In genomic region chr17:42183741-42184711, GRCh38 we compare ENCODE assay signal across 8 cellular contexts. TPM values are rescaled to one million over a fixed set of nuclear protein-coding genes. Genes with fewer than 3 reads are reported as not detected.
DNase-seq lines count a peak whose midpoint lies in the region; ATAC-seq, FAIRE-seq and TF ChIP-seq lines count a peak whose summit lies in the region.

No MANE protein-coding gene starts in this region.

- peak overlapping the region; percentile 96 for H2AFZ ChIP-seq in K562 (ENCODE audit: low read depth, low read length)

- peak; percentile 78 to 92 (median 91) for TF ChIP-seq CTCF in K562 (IDR thresholded peaks at IDR 0.05 in 2 of 3, conservative IDR thresholded peaks at IDR 0.05 in 1 of 3; ENCODE audit: insufficient read depth in 2 of 3, low read depth in 1 of 3, low read length in 3 of 3)

- POLR2A ChIA-PET in K562 (lab: Yijun Ruan, JAX) = interaction anchor here (0.6 to 1.9 kb wide), 5 partner anchors 10 to 370 kb away, joined by 3 to 7 read pairs (median 3); partner anchors contain the start of gene GHDC

- no peak for FAIRE-seq in K562 (lab: Jason Lieb, UNC)

- ATAC-seq in GM21723 (IDR thresholded peaks at IDR 0.05; ENCODE audit: unreplicated experiment) = peak; percentile 67
- peak; percentile 81 for ATAC-seq in K562
- no peak for ATAC-seq in GM19395 (IDR thresholded peaks at IDR 0.05; ENCODE audit: unreplicated experiment)

- H3K9me1 ChIP-seq in K562 (ENCODE audit: control insufficient read depth, insufficient read depth, low read length) = peaks cover 7% of the 10 kb centered on the region

- H3K36me3 ChIP-seq in K562 (ENCODE audit: control insufficient read depth, insufficient read depth, low read length) = no peaks in the 10 kb centered on the region
- no peaks in the 10 kb centered on the region for H3K36me3 ChIP-seq in skeletal muscle satellite cell (ENCODE audit: insufficient read depth, low read length)

- H3K4me3 ChIP-seq in K562 = peak overlapping the region; percentile 65
- H3K4me3 ChIP-seq in iPS-18c (ENCODE audit: insufficient read depth, low read depth, low read length) = peak overlapping the region; percentile 46
- peak overlapping the region; percentile 80 for H3K4me3 ChIP-seq in skeletal muscle satellite cell (ENCODE audit: low read length)

- DNase-seq in DMS79 (lab: John Stamatoyannopoulos, UW) = peak; percentile 61
- DNase-seq in NAMALWA (ENCODE audit: low spot score) = peak; percentile 84
- DNase-seq in T-helper 9 cell = peak; percentile 67
- peak; percentile 91 to 98 (median 96) for DNase-seq in K562 (ENCODE audit: extremely low read depth in 1 of 4, low spot score in 3 of 4)

- intact Hi-C loops in K562 (cut with micrococcal nuclease) = loop anchor here (5.0 to 10.0 kb wide), 2 partner anchors 221 to 222 kb away; no protein-coding TSS in a partner anchor

- TF ChIP-seq POLR2A in K562 (conservative IDR thresholded peaks at IDR 0.05) = peak; percentile 56; the same call in 1 of the 2 replicates

- in situ Hi-C loops in K562 (cut with MboI) = no loop called here

- TF ChIP-seq EP300 in K562 (IDR thresholded peaks at IDR 0.05; ENCODE audit: low read length) = no peak

- H3K79me2 ChIP-seq in K562 (ENCODE audit: control insufficient read depth, insufficient read depth, low read length) = peaks cover 11% of the 10 kb centered on the region; the same call in 2 of the 3 replicates

- H3K9ac ChIP-seq in K562 (ENCODE audit: insufficient read depth in 1 of 2, low read depth in 2 of 2, low read length in 2 of 2) = peak overlapping the region; percentile 79 to 87
- H3K9ac ChIP-seq in skeletal muscle satellite cell (ENCODE audit: low read depth, low read length) = peak overlapping the region; percentile 82

- peaks cover 31 to 47% of the 10 kb centered on the region in 2 experiments for H3K4me1 ChIP-seq in K562 (replicated peaks in 1 of 2; ENCODE audit: control insufficient read depth in 2 of 2, insufficient read depth in 2 of 2, low read length in 2 of 2)
- peaks cover 27% of the 10 kb centered on the region for H3K4me1 ChIP-seq in skeletal muscle satellite cell (ENCODE audit: control insufficient read depth, insufficient read depth, low read length)

- H3K27me3 ChIP-seq in K562 (ENCODE audit: control insufficient read depth in 2 of 2, insufficient read depth in 2 of 2, low read length in 2 of 2) (no peaks in the 10 kb centered on the region), skeletal muscle satellite cell (ENCODE audit: control insufficient read depth, insufficient read depth, low read length) (peaks cover 28% of the 10 kb centered on the region)

- 0 out of 2 replicates have a peak, but pooled peaks cover 4% of the 10 kb centered on the region for H4K20me1 ChIP-seq in K562 (replicated peaks; ENCODE audit: control insufficient read depth, insufficient read depth, low read length)

- peak; percentile 49 to 61; a peak in 3 of 4 replicates for TF ChIP-seq RAD21 in K562 (CRISPR knock-in tag; conservative IDR thresholded peaks at IDR 0.05 in 1 of 2, IDR thresholded peaks at IDR 0.05 in 1 of 2)

- peak overlapping the region; percentile 66 for H3K27ac ChIP-seq in K562 (ENCODE audit: extremely low read depth, low read depth, low read length)

- H3K9me3 ChIP-seq in K562 (replicated peaks; ENCODE audit: control insufficient read depth, insufficient read depth, low read depth, low read length) (no peaks in the 10 kb centered on the region), iPS-18c (ENCODE audit: control insufficient read depth, insufficient read depth, low read length) (no peaks in the 10 kb centered on the region), skeletal muscle satellite cell (replicated peaks; ENCODE audit: low read length) (no peaks in the 10 kb centered on the region)

- TSS peak; percentile 85 for BruUV-seq in K562 (replicated peaks; lab: Mats Ljungman, UMichigan)

- CTCF ChIA-PET in K562 (lab: Yijun Ruan, JAX; ENCODE audit: low intra/inter-chr PET ratio) = interaction anchor here (0.5 kb wide), 1 partner anchor 269 kb away, joined by 4 read pairs; no protein-coding TSS in a partner anchor

- WGBS in K562 (ENCODE audit: insufficient coverage, low coverage, missing lambda C conversion rate) = 8% methylated on average over 68 of the region's 83 CpGs

- H3K4me2 ChIP-seq in K562 (ENCODE audit: insufficient read depth, low read length) (peak overlapping the region; percentile 95), skeletal muscle satellite cell (ENCODE audit: low read length) (peak overlapping the region; percentile 98)

RNA-seq across cellular contexts. Expression of gene HCRT, which starts 1.2 kb away (rescaled TPM):
- total RNA-seq in K562 (2011; cell fraction: chromatin; rRNA removed; ENCODE audit: low replicate concordance) = not detected in 2 replicates
- not detected in 2 replicates for total RNA-seq in K562 (2011; cell fraction: nucleolus; rRNA removed)
- not detected in 2 replicates for total RNA-seq in K562 (2011; cell fraction: nucleoplasm; rRNA removed)
- total RNA-seq in K562 (2014; rRNA removed) (not detected in 2 replicates), K562 (2014; rRNA removed; fragmentation: Illumina TruSeq; extraction: Trizol) (not detected in 2 replicates), K562 (2015; rRNA removed; fragmentation: Illumina TruSeq; extraction: Trizol) (not detected in 2 replicates), K562 (2021) (not detected in 2 replicates)
- polyA plus RNA-seq in K562 (2011; rRNA removed) (not detected in 2 replicates), K562 (2014; fragmentation: Illumina TruSeq; extraction: Trizol) (not detected in 2 replicates), K562 (2014; fragmentation: Nextera tagmentation; extraction: Ambion mirVana) (not detected), K562 (2014; rRNA removed) (not detected in 2 replicates)
- polyA plus RNA-seq in K562 (2011; cell fraction: cytosol; rRNA removed) = not detected in 2 replicates
- not detected in 2 replicates for polyA plus RNA-seq in K562 (2011; cell fraction: nucleus; rRNA removed)
- polyA plus RNA-seq in K562 (2012) = not detected in 2 replicates
- not detected in 2 replicates for polyA minus RNA-seq in K562 (2011; rRNA and poly(A)+ RNA removed)
- not detected in 2 replicates for polyA minus RNA-seq in K562 (2011; cell fraction: cytosol; rRNA and poly(A)+ RNA removed)
- polyA minus RNA-seq in K562 (2011; cell fraction: nucleus; rRNA and poly(A)+ RNA removed) = not detected in 2 replicates
- total RNA-seq in skeletal muscle satellite cell (2012; rRNA removed) = not detected in 2 replicates

RNA-seq across cellular contexts. Expression of gene KCNH4, which starts 3.1 kb away (rescaled TPM):
- total RNA-seq in K562 (2011; cell fraction: chromatin; rRNA removed; ENCODE audit: low replicate concordance) = 1.0 and 3.5 TPM in 2 replicates
- 2.5 TPM in 2 replicates for total RNA-seq in K562 (2011; cell fraction: nucleolus; rRNA removed)
- total RNA-seq in K562 (2011; cell fraction: nucleoplasm; rRNA removed) = 2.0 and 2.2 TPM in 2 replicates
- total RNA-seq in K562 (2014; rRNA removed) = 0.50 and 0.98 TPM in 2 replicates
- total RNA-seq in K562 (2014; rRNA removed; fragmentation: Illumina TruSeq; extraction: Trizol) = 0.22 and 0.29 TPM in 2 replicates
- 0.36 and 0.49 TPM in 2 replicates for total RNA-seq in K562 (2015; rRNA removed; fragmentation: Illumina TruSeq; extraction: Trizol)
- total RNA-seq in K562 (2021) = 1.8 and 2.0 TPM in 2 replicates
- 0.72 and 0.79 TPM in 2 replicates for polyA plus RNA-seq in K562 (2011; rRNA removed)
- polyA plus RNA-seq in K562 (2011; cell fraction: cytosol; rRNA removed) = 0.68 and 2.6 TPM in 2 replicates
- 1.2 and 4.0 TPM in 2 replicates for polyA plus RNA-seq in K562 (2011; cell fraction: nucleus; rRNA removed)
- polyA plus RNA-seq in K562 (2012) = 0.24 and 1.0 TPM in 2 replicates
- polyA plus RNA-seq in K562 (2014; fragmentation: Illumina TruSeq; extraction: Trizol) = 1.2 and 1.3 TPM in 2 replicates
- polyA plus RNA-seq in K562 (2014; fragmentation: Nextera tagmentation; extraction: Ambion mirVana) = under 1 TPM; 0.10 to 0.14 TPM
- 1.3 and 1.7 TPM in 2 replicates for polyA plus RNA-seq in K562 (2014; rRNA removed)
- 0.45 and 1.1 TPM in 2 replicates for polyA minus RNA-seq in K562 (2011; rRNA and poly(A)+ RNA removed)
- polyA minus RNA-seq in K562 (2011; cell fraction: cytosol; rRNA and poly(A)+ RNA removed) = 0.82 and 0.95 TPM in 2 replicates
- 0.44 and 0.94 TPM in 2 replicates for polyA minus RNA-seq in K562 (2011; cell fraction: nucleus; rRNA and poly(A)+ RNA removed)
- under 0.01 TPM in 1 of 2 replicates, not detected in the other for total RNA-seq in skeletal muscle satellite cell (2012; rRNA removed)

RNA-seq across cellular contexts. Expression of gene GHDC, which starts 10.3 kb away (rescaled TPM):
- 26.6 and 66.9 TPM in 2 replicates for total RNA-seq in K562 (2011; cell fraction: chromatin; rRNA removed; ENCODE audit: low replicate concordance)
- 67.5 and 75.5 TPM in 2 replicates for total RNA-seq in K562 (2011; cell fraction: nucleolus; rRNA removed)
- total RNA-seq in K562 (2011; cell fraction: nucleoplasm; rRNA removed) = 39.0 and 46.6 TPM in 2 replicates
- total RNA-seq in K562 (2014; rRNA removed) (20.3 and 20.8 TPM in 2 replicates), K562 (2014; rRNA removed; fragmentation: Illumina TruSeq; extraction: Trizol) (5.0 and 5.6 TPM in 2 replicates), K562 (2015; rRNA removed; fragmentation: Illumina TruSeq; extraction: Trizol) (10.4 and 11.2 TPM in 2 replicates), K562 (2021) (21.1 and 23.2 TPM in 2 replicates)
- polyA plus RNA-seq in K562 (2011; rRNA removed) (12.0 and 12.9 TPM in 2 replicates), K562 (2014; fragmentation: Illumina TruSeq; extraction: Trizol) (7.8 and 12.4 TPM in 2 replicates), K562 (2014; fragmentation: Nextera tagmentation; extraction: Ambion mirVana) (under 1 TPM; 0.65 to 0.87 TPM), K562 (2014; rRNA removed) (20.8 and 20.9 TPM in 2 replicates)
- 9.1 and 31.3 TPM in 2 replicates for polyA plus RNA-seq in K562 (2011; cell fraction: cytosol; rRNA removed)
- polyA plus RNA-seq in K562 (2011; cell fraction: nucleus; rRNA removed) = 57.1 and 77.6 TPM in 2 replicates
- polyA plus RNA-seq in K562 (2012) = 14.5 and 28.1 TPM in 2 replicates
- 3.5 and 7.4 TPM in 2 replicates for polyA minus RNA-seq in K562 (2011; rRNA and poly(A)+ RNA removed)
- 9.6 and 12.1 TPM in 2 replicates for polyA minus RNA-seq in K562 (2011; cell fraction: cytosol; rRNA and poly(A)+ RNA removed)
- polyA minus RNA-seq in K562 (2011; cell fraction: nucleus; rRNA and poly(A)+ RNA removed) = 16.6 and 17.0 TPM in 2 replicates
- 8.4 and 12.9 TPM in 2 replicates for total RNA-seq in skeletal muscle satellite cell (2012; rRNA removed)

RNA-seq across cellular contexts. Expression of gene RAB5C, which starts 29.2 kb away (rescaled TPM):
- 21.1 and 47.2 TPM in 2 replicates for total RNA-seq in K562 (2011; cell fraction: chromatin; rRNA removed; ENCODE audit: low replicate concordance)
- 33.4 and 35.0 TPM in 2 replicates for total RNA-seq in K562 (2011; cell fraction: nucleolus; rRNA removed)
- total RNA-seq in K562 (2011; cell fraction: nucleoplasm; rRNA removed) = 29.4 and 31.1 TPM in 2 replicates
- total RNA-seq in K562 (2014; rRNA removed) (79.2 and 125 TPM in 2 replicates), K562 (2014; rRNA removed; fragmentation: Illumina TruSeq; extraction: Trizol) (46.5 and 55.8 TPM in 2 replicates), K562 (2015; rRNA removed; fragmentation: Illumina TruSeq; extraction: Trizol) (106 and 107 TPM in 2 replicates), K562 (2021) (108 and 117 TPM in 2 replicates)
- polyA plus RNA-seq in K562 (2011; rRNA removed) (55.9 and 77.4 TPM in 2 replicates), K562 (2014; fragmentation: Illumina TruSeq; extraction: Trizol) (165 and 166 TPM in 2 replicates), K562 (2014; fragmentation: Nextera tagmentation; extraction: Ambion mirVana) (1 to 10 TPM; 1.7 to 2.2 TPM), K562 (2014; rRNA removed) (118 and 122 TPM in 2 replicates)
- 85.9 and 208 TPM in 2 replicates for polyA plus RNA-seq in K562 (2011; cell fraction: cytosol; rRNA removed)
- polyA plus RNA-seq in K562 (2011; cell fraction: nucleus; rRNA removed) = 34.9 and 64.9 TPM in 2 replicates
- 110 and 123 TPM in 2 replicates for polyA plus RNA-seq in K562 (2012)
- 20.1 and 45.6 TPM in 2 replicates for polyA minus RNA-seq in K562 (2011; rRNA and poly(A)+ RNA removed)
- polyA minus RNA-seq in K562 (2011; cell fraction: cytosol; rRNA and poly(A)+ RNA removed) = 30.4 and 33.9 TPM in 2 replicates
- 7.9 and 8.3 TPM in 2 replicates for polyA minus RNA-seq in K562 (2011; cell fraction: nucleus; rRNA and poly(A)+ RNA removed)
- total RNA-seq in skeletal muscle satellite cell (2012; rRNA removed) = 106 and 113 TPM in 2 replicates
